ENCODE assay signal across 4 cellular contexts in the genomic region with DNA sequence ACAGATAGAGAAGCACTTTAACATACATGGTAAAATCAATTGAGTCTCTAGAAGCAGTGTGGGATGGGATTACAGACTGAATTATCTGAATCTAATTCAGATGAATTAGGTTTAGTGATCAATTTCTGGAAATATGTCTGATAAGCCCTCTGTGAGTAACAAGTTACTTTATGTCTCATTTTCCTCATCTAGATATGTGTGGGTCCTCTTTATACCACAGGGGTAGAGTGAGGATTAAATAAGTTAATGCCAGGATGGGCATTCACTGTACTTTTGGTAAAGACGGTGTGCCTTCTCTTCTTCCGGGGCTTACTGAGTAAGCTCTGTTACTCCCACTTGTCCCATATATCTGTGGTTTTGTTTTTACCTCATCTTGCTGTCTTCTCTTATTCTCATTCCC.
"Had no signal": no experiment of that assay in that cellular context is flagged by ENCODE, and none has a peak within 500 bp of the region (broad histone marks: within the 10 kb centered on the region; RNA-seq: fewer than 3 reads in every experiment).

No MANE protein-coding gene starts in this region.

- ATAC-seq: GM23338 had no signal

- H3K4me3 Mint-ChIP-seq: GM23338, H9 had no signal

- H3K27ac Mint-ChIP-seq: GM23338 had no signal

- H3K9me3 Mint-ChIP-seq: GM23338, H9 had no signal

- DNase-seq: H9, HCEC 1CT, IMR-90 had no signal

- H3K4me1 Mint-ChIP-seq: GM23338, H9 had no signal
